31 cellular contexts compared by ENCODE assay signal in the genomic region with DNA sequence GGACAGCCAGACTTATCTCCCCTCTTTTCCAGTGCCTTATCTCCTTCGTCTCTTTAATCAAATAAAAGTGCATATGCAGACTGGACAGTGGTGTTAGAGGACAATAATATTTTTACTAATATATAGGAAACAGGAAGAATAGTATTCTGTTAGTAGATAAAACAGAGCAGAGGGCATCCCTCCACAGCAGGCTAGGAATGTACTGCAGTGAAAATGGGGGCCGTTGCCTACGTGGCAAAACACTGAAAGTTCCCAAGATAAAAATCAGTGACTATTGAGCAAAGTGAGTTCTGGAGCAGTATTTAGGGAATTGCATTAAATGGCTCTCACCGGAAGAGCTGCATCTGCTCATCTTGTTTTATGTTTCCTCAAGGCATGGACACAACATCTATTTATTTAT.
"Had no signal": no experiment of that assay in that cellular context is flagged by ENCODE, and none has a peak within 500 bp of the region (broad histone marks: within the 10 kb centered on the region; RNA-seq: fewer than 3 reads in every experiment).

No MANE protein-coding gene starts in this region.

- H3K36me3 ChIP-seq: ascending aorta, breast epithelium, cardiac muscle cell, colonic mucosa, esophagus squamous epithelium, gastroesophageal sphincter, heart right ventricle had no signal

- FAIRE-seq: endometrium, endothelial cell of umbilical vein had no signal

- ATAC-seq: activated CD4-positive, alpha-beta T cell treated with anti-CD3 and anti-CD28 coated beads for 36 hours; activated naive CD4-positive, alpha-beta T cell treated with anti-CD3 and anti-CD28 coated beads, Interleukin-2, amount 50 U/mL, for 72 hours; activated T-cell treated with anti-CD3 and anti-CD28 coated beads, Interleukin-2, amount 50 U/mL, for 72 hours; gastroesophageal sphincter; heart right ventricle; T-helper 17 cell had no signal

- H3K4me1 ChIP-seq: ascending aorta, breast epithelium, colonic mucosa, esophagus squamous epithelium, gastroesophageal sphincter, heart right ventricle had no signal

- DNase-seq: activated CD4-positive, alpha-beta memory T cell treated with anti-CD3 and anti-CD28 coated beads, Interleukin-2, amount 10 ng/mL, durations not matched to agents 7 days and 5 days; activated CD4-positive, alpha-beta T cell treated with anti-CD3 and anti-CD28 coated beads for 36 hours; activated CD4-positive, alpha-beta T cell treated with anti-CD3 and anti-CD28 coated beads, Interleukin-2, amount 10 ng/mL, durations not matched to agents 7 days and 5 days; activated CD4-positive, alpha-beta T cell treated with anti-CD3 and anti-CD28 coated beads, Interleukin-2, amount 50 U/mL, for 4 hours; activated CD4-positive, CD25-positive, alpha-beta regulatory T cell; activated CD4-positive, CD25-positive, alpha-beta regulatory T cell treated with anti-CD3 and anti-CD28 coated beads, Interleukin-2, amount 50 U/mL, for 72 hours; activated CD8-positive, alpha-beta memory T cell treated with anti-CD3 and anti-CD28 coated beads, Interleukin-2, amount 50 U/mL, for 48 hours; activated gamma-delta T cell; activated naive CD4-positive, alpha-beta T cell; activated naive CD4-positive, alpha-beta T cell treated with anti-CD3 and anti-CD28 coated beads, Interleukin-2, amount 10 ng/mL, durations not matched to agents 7 days and 5 days; activated naive CD8-positive, alpha-beta T cell treated with anti-CD3 and anti-CD28 coated beads, Interleukin-2, amount 10 ng/mL, durations not matched to agents 7 days and 5 days; activated T-cell treated with anti-CD3 and anti-CD28 coated beads for 4 hours; activated T-cell treated with anti-CD3 and anti-CD28 coated beads, Interleukin-2, amount 50 U/mL, for 24 hours; activated T-cell treated with anti-CD3 and anti-CD28 coated beads, Interleukin-2, amount 50 U/mL, for 72 hours; central memory CD4-positive, alpha-beta T cell; cerebellar nuclear complex; colonic mucosa; effector CD8-positive, alpha-beta T cell; esophagus squamous epithelium; foreskin melanocyte; heart right ventricle; T-helper 17 cell; T1000 had no signal

- H3K4me3 ChIP-seq: ascending aorta, breast epithelium, cardiac muscle cell, colonic mucosa, esophagus squamous epithelium, gastroesophageal sphincter, heart right ventricle had no signal

- H3K9me3 ChIP-seq: ascending aorta, breast epithelium, colonic mucosa, gastroesophageal sphincter had no signal

- H3K27me3 ChIP-seq: ascending aorta, breast epithelium, cardiac muscle cell, colonic mucosa, esophagus squamous epithelium, gastroesophageal sphincter, heart right ventricle had no signal

- H3K27ac ChIP-seq: ascending aorta, breast epithelium, cardiac muscle cell, colonic mucosa, epithelial cell of prostate, esophagus squamous epithelium, gastroesophageal sphincter, heart right ventricle had no signal
